Comparison of ENCODE assay signal across 1 cellular context in genomic region chr21:26072891-26073615, GRCh38.
TF ChIP-seq lines count a peak whose summit lies in the region.

No MANE protein-coding gene starts in this region.

TF ChIP-seq in GM23338, 12 proteins besides CTCF, POLR2A, EP300 and RAD21:
- TF ChIP-seq, protein P1, sequence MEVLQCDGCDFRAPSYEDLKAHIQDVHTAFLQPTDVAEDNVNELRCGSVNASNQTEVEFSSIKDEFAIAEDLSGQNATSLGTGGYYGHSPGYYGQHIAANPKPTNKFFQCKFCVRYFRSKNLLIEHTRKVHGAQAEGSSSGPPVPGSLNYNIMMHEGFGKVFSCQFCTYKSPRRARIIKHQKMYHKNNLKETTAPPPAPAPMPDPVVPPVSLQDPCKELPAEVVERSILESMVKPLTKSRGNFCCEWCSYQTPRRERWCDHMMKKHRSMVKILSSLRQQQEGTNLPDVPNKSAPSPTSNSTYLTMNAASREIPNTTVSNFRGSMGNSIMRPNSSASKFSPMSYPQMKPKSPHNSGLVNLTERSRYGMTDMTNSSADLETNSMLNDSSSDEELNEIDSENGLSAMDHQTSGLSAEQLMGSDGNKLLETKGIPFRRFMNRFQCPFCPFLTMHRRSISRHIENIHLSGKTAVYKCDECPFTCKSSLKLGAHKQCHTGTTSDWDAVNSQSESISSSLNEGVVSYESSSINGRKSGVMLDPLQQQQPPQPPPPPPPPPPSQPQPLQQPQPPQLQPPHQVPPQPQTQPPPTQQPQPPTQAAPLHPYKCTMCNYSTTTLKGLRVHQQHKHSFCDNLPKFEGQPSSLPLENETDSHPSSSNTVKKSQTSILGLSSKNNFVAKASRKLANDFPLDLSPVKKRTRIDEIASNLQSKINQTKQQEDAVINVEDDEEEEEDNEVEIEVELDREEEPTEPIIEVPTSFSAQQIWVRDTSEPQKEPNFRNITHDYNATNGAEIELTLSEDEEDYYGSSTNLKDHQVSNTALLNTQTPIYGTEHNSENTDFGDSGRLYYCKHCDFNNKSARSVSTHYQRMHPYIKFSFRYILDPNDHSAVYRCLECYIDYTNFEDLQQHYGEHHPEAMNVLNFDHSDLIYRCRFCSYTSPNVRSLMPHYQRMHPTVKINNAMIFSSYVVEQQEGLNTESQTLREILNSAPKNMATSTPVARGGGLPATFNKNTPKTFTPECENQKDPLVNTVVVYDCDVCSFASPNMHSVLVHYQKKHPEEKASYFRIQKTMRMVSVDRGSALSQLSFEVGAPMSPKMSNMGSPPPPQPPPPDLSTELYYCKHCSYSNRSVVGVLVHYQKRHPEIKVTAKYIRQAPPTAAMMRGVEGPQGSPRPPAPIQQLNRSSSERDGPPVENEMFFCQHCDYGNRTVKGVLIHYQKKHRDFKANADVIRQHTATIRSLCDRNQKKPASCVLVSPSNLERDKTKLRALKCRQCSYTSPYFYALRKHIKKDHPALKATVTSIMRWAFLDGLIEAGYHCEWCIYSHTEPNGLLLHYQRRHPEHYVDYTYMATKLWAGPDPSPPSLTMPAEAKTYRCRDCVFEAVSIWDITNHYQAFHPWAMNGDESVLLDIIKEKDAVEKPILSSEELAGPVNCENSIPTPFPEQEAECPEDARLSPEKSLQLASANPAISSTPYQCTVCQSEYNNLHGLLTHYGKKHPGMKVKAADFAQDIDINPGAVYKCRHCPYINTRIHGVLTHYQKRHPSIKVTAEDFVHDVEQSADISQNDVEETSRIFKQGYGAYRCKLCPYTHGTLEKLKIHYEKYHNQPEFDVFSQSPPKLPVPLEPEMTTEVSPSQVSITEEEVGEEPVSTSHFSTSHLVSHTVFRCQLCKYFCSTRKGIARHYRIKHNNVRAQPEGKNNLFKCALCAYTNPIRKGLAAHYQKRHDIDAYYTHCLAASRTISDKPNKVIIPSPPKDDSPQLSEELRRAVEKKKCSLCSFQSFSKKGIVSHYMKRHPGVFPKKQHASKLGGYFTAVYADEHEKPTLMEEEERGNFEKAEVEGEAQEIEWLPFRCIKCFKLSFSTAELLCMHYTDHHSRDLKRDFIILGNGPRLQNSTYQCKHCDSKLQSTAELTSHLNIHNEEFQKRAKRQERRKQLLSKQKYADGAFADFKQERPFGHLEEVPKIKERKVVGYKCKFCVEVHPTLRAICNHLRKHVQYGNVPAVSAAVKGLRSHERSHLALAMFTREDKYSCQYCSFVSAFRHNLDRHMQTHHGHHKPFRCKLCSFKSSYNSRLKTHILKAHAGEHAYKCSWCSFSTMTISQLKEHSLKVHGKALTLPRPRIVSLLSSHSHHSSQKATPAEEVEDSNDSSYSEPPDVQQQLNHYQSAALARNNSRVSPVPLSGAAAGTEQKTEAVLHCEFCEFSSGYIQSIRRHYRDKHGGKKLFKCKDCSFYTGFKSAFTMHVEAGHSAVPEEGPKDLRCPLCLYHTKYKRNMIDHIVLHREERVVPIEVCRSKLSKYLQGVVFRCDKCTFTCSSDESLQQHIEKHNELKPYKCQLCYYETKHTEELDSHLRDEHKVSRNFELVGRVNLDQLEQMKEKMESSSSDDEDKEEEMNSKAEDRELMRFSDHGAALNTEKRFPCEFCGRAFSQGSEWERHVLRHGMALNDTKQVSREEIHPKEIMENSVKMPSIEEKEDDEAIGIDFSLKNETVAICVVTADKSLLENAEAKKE (CRISPR knock-in tag; IDR thresholded peaks at IDR 0.05) = no peak
